ENCODE assay signal across 18 cellular contexts in the genomic region with DNA sequence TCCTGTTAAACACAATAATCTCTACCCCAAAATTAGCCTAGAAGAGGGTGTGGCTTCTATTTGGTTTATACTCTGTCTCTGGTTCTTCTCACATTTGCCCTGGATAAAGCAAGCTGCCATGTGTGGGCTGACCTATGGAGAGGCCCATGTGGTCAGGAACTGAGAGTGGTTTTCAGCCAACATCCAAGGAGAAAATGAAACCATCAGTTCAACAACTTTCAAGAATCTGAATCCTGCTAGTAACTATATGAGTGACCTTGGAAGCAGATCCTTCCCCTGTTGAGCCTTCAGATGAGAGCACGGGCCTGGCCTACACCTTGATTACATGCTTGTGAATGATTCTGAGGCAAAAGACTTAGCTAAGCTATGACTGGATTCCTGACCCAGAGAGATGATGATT. TPM values are rescaled to one million over a fixed set of nuclear protein-coding genes. Genes with fewer than 3 reads are reported as not detected.
A peak's percentile ranks its signal among the peaks of the same experiment; 100 is the strongest.
DNase-seq lines count a peak whose midpoint lies in the region; ATAC-seq, FAIRE-seq and TF ChIP-seq lines count a peak whose summit lies in the region.
"Had no signal": no experiment of that assay in that cellular context is flagged by ENCODE, and none has a peak within 500 bp of the region (broad histone marks: within the 10 kb centered on the region; RNA-seq: fewer than 3 reads in every experiment).

No MANE protein-coding gene starts in this region.

- H4K20me1 ChIP-seq in K562 (replicated peaks; ENCODE audit: control insufficient read depth, insufficient read depth, low read length) = no peaks in the 10 kb centered on the region
- H4K20me1 ChIP-seq: BLaER1 treated with 17β-estradiol and CSF1 and Interleukin-3, amounts not matched to agents 10 nM and 100 nM had no signal

- FAIRE-seq in K562 (lab: Jason Lieb, UNC) = peak; percentile 69
- FAIRE-seq: GM12878, GM18507, HepG2 had no signal

- H3K36me3 ChIP-seq in K562 (ENCODE audit: control insufficient read depth, insufficient read depth, low read length) (peaks cover 5% of the 10 kb centered on the region; the same call in 2 of the 3 replicates), ascending aorta (no peaks in the 10 kb centered on the region)
- H3K36me3 ChIP-seq: BLaER1 treated with 17β-estradiol and CSF1 and Interleukin-3, amounts not matched to agents 10 nM and 100 nM had no signal

- peaks cover 70% of the 10 kb centered on the region for H3K4me1 Mint-ChIP-seq in CD4-positive, alpha-beta T cell (ENCODE audit: low read depth)
- H3K4me1 Mint-ChIP-seq in natural killer cell treated with Interleukin-12 subunit alpha and Interleukin-12 subunit beta and Interleukin-15 and Interleukin-18, amount 100 ng/mL, for 72 hours (ENCODE audit: low read depth in 2 of 2) = peaks cover 49 to 61% of the 10 kb centered on the region in 2 donors
- H3K4me1 Mint-ChIP-seq in naive thymus-derived CD8-positive, alpha-beta T cell = peaks cover 19 to 61% (median 45%) of the 10 kb centered on the region in 4 donors

- no peaks in the 10 kb centered on the region for H3K9me1 ChIP-seq in K562 (ENCODE audit: control insufficient read depth, insufficient read depth, low read length)

- TF ChIP-seq EP300 in K562 (IDR thresholded peaks at IDR 0.05; ENCODE audit: low read length) = no peak

- TF ChIP-seq RAD21 in K562 (CRISPR knock-in tag; conservative IDR thresholded peaks at IDR 0.05 in 1 of 2, IDR thresholded peaks at IDR 0.05 in 1 of 2) = no peak

- CTCF ChIA-PET in CD4-positive, alpha-beta T cell (lab: Charles Lee) = interaction anchor here (0.8 kb wide), 1 partner anchor 11 kb away, joined by 4 read pairs; no protein-coding TSS in a partner anchor
- CTCF ChIA-PET in K562 (lab: Yijun Ruan, JAX; ENCODE audit: low intra/inter-chr PET ratio) = no interaction called here

- TF ChIP-seq CTCF in CD4-positive, alpha-beta T cell (IDR thresholded peaks at IDR 0.05) = no peak
- TF ChIP-seq CTCF in K562 (IDR thresholded peaks at IDR 0.05 in 2 of 3, conservative IDR thresholded peaks at IDR 0.05 in 1 of 3; ENCODE audit: insufficient read depth in 2 of 3, low read depth in 1 of 3, low read length in 3 of 3) (no peak), ascending aorta (IDR thresholded peaks at IDR 0.05) (no peak)

- no peak for TF ChIP-seq POLR2A in K562 (conservative IDR thresholded peaks at IDR 0.05)

- no peaks in the 10 kb centered on the region for H3K9me3 Mint-ChIP-seq in CD4-positive, alpha-beta T cell
- peaks cover 3% of the 10 kb centered on the region for H3K9me3 Mint-ChIP-seq in natural killer cell treated with Interleukin-12 subunit alpha and Interleukin-12 subunit beta and Interleukin-15 and Interleukin-18, amount 100 ng/mL, for 72 hours
- H3K9me3 Mint-ChIP-seq in naive thymus-derived CD8-positive, alpha-beta T cell = peaks cover 0 to 3% (median 0%) of the 10 kb centered on the region in 9 donors

- peak overlapping the region; percentile 80 for H2AFZ ChIP-seq in K562 (ENCODE audit: low read depth, low read length)

- DNase-seq in CD4-positive, alpha-beta T cell = no peak
- DNase-seq in MV-4-11 (lab: John Stamatoyannopoulos, UW) = peak; percentile 11
- DNase-seq in K562 (ENCODE audit: extremely low read depth in 1 of 4, low spot score in 3 of 4) = peak in 1 of 4 experiments; percentile 43
- no peak for DNase-seq in natural killer cell treated with Interleukin-12 subunit alpha and Interleukin-12 subunit beta and Interleukin-15 and Interleukin-18, amount 100 ng/mL, for 72 hours (ENCODE audit: low spot score)
- no peak for DNase-seq in naive thymus-derived CD8-positive, alpha-beta T cell
- DNase-seq in ascending aorta (ENCODE audit: low spot score in 2 of 2) = no peak
- no peak for DNase-seq in GDM1 (lab: John Stamatoyannopoulos, UW)
- DNase-seq: DMS53, H7, Karpas-422, NCI-H1417 treated with DMSO at 0.1 percent for 48 hours, NCI-H2029 treated with DMSO at 0.1 percent for 48 hours, NCI-H524, RPMI8226 had no signal

- POLR2A ChIA-PET in CD4-positive, alpha-beta T cell (lab: Charles Lee) = interaction anchor here (0.5 to 1.9 kb wide), 3 partner anchors 10 to 176 kb away, joined by 3 to 8 read pairs (median 3); a partner anchor contains a TSS
- POLR2A ChIA-PET in K562 (lab: Yijun Ruan, JAX) = interaction anchor here (0.5 to 1.1 kb wide), 5 partner anchors 9 to 41 kb away, joined by 3 to 4 read pairs (median 3); no protein-coding TSS in a partner anchor
- POLR2A ChIA-PET in naive thymus-derived CD8-positive, alpha-beta T cell (lab: Charles Lee) = interaction anchor here (1.1 kb wide), 1 partner anchor 10 kb away, joined by 3 read pairs; no protein-coding TSS in a partner anchor

- peak overlapping the region; percentile 50 for H3K27ac Mint-ChIP-seq in CD4-positive, alpha-beta T cell
- H3K27ac Mint-ChIP-seq in natural killer cell treated with Interleukin-12 subunit alpha and Interleukin-12 subunit beta and Interleukin-15 and Interleukin-18, amount 100 ng/mL, for 72 hours = peak overlapping the region; percentile 9 to 43
- H3K27ac Mint-ChIP-seq in naive thymus-derived CD8-positive, alpha-beta T cell = peak overlapping the region in 2 of 10 donors; percentile 46 to 81

- H3K4me1 ChIP-seq in K562 (replicated peaks in 1 of 2; ENCODE audit: control insufficient read depth in 2 of 2, insufficient read depth in 2 of 2, low read length in 2 of 2) (peaks cover 0 to 22% of the 10 kb centered on the region in 2 experiments; a peak in 2 of 5 replicates), ascending aorta (peaks cover 0 to 7% of the 10 kb centered on the region in 2 donors)
- H3K4me1 ChIP-seq: BLaER1 treated with 17β-estradiol and CSF1 and Interleukin-3, amounts not matched to agents 10 nM and 100 nM had no signal

- H3K9ac ChIP-seq in K562 (ENCODE audit: insufficient read depth in 1 of 2, low read depth in 2 of 2, low read length in 2 of 2) = no peak overlapping the region; a peak in 1 of 4 replicates
- H3K9ac ChIP-seq: BLaER1 treated with 17β-estradiol and CSF1 and Interleukin-3, amounts not matched to agents 10 nM and 100 nM had no signal

- H3K79me2 ChIP-seq in K562 (ENCODE audit: control insufficient read depth, insufficient read depth, low read length) = no peaks in the 10 kb centered on the region

- H3K4me2 ChIP-seq in K562 (ENCODE audit: insufficient read depth, low read length) = peak overlapping the region; percentile 17
- H3K4me2 ChIP-seq: BLaER1 treated with 17β-estradiol and CSF1 and Interleukin-3, amounts not matched to agents 10 nM and 100 nM had no signal

- H3K9me3 ChIP-seq in CD4-positive, alpha-beta T cell (ENCODE audit: control insufficient read depth, low read length) = no peaks in the 10 kb centered on the region
- peaks cover 22% of the 10 kb centered on the region for H3K9me3 ChIP-seq in K562 (replicated peaks; ENCODE audit: control insufficient read depth, insufficient read depth, low read depth, low read length)
- no peaks in the 10 kb centered on the region for H3K9me3 ChIP-seq in ascending aorta

- no TSS peak for BruUV-seq in K562 (replicated peaks; lab: Mats Ljungman, UMichigan)

- H3K4me3 ChIP-seq in K562 = no peak overlapping the region
- no peak overlapping the region for H3K4me3 ChIP-seq in ascending aorta
- H3K4me3 ChIP-seq: BLaER1 treated with 17β-estradiol and CSF1 and Interleukin-3, amounts not matched to agents 10 nM and 100 nM; GM12878 had no signal

- no peak overlapping the region for H3K27ac ChIP-seq in CD4-positive, alpha-beta T cell (ENCODE audit: low read depth, low read length)
- H3K27ac ChIP-seq in K562 (ENCODE audit: extremely low read depth, low read depth, low read length) = peak overlapping the region; percentile 75
- no peak overlapping the region for H3K27ac ChIP-seq in ascending aorta
- H3K27ac ChIP-seq: BLaER1 treated with 17β-estradiol and CSF1 and Interleukin-3, amounts not matched to agents 10 nM and 100 nM had no signal

- ATAC-seq in CD4-positive, alpha-beta T cell (ENCODE audit: poor library complexity) = no peak
- ATAC-seq in K562 = peak; percentile 64
- peak; percentile 25 to 51 for ATAC-seq in natural killer cell treated with Interleukin-12 subunit alpha and Interleukin-12 subunit beta and Interleukin-15 and Interleukin-18, amount 100 ng/mL, for 72 hours
- ATAC-seq in naive thymus-derived CD8-positive, alpha-beta T cell = no peak
- ATAC-seq: GM12878, HepG2 had no signal

- 60% methylated on average over 1 of the region's 1 CpG for WGBS in K562 (ENCODE audit: insufficient coverage, low coverage, missing lambda C conversion rate)

- in situ Hi-C loops in K562 (cut with MboI) = loop anchor here (25.0 kb wide), 1 partner anchor 543 kb away; no protein-coding TSS in a partner anchor

- H3K27me3 Mint-ChIP-seq in CD4-positive, alpha-beta T cell = no peaks in the 10 kb centered on the region
- no peaks in the 10 kb centered on the region for H3K27me3 Mint-ChIP-seq in natural killer cell treated with Interleukin-12 subunit alpha and Interleukin-12 subunit beta and Interleukin-15 and Interleukin-18, amount 100 ng/mL, for 72 hours
- no peaks in the 10 kb centered on the region for H3K27me3 Mint-ChIP-seq in naive thymus-derived CD8-positive, alpha-beta T cell

- intact Hi-C loops in CD4-positive, alpha-beta T cell (cut with DNase I, micrococcal nuclease) = no loop called here
- intact Hi-C loops in K562 (cut with micrococcal nuclease) = no loop called here
- intact Hi-C loops in ascending aorta (cut with DNase I) = no loop called here

- H3K27me3 ChIP-seq in CD4-positive, alpha-beta T cell (ENCODE audit: control insufficient read depth, insufficient read depth, low read length) = no peaks in the 10 kb centered on the region
- H3K27me3 ChIP-seq in K562 (ENCODE audit: control insufficient read depth in 2 of 2, insufficient read depth in 2 of 2, low read length in 2 of 2) = no peaks in the 10 kb centered on the region
- no peaks in the 10 kb centered on the region for H3K27me3 ChIP-seq in ascending aorta
- H3K27me3 ChIP-seq: BLaER1 treated with 17β-estradiol and CSF1 and Interleukin-3, amounts not matched to agents 10 nM and 100 nM had no signal

- no peaks in the 10 kb centered on the region for H3K36me3 Mint-ChIP-seq in CD4-positive, alpha-beta T cell (ENCODE audit: low read depth)
- peaks cover 7% of the 10 kb centered on the region for H3K36me3 Mint-ChIP-seq in natural killer cell treated with Interleukin-12 subunit alpha and Interleukin-12 subunit beta and Interleukin-15 and Interleukin-18, amount 100 ng/mL, for 72 hours
- H3K36me3 Mint-ChIP-seq in naive thymus-derived CD8-positive, alpha-beta T cell = no peaks in the 10 kb centered on the region

- no peak overlapping the region for H3K4me3 Mint-ChIP-seq in CD4-positive, alpha-beta T cell
- no peak overlapping the region for H3K4me3 Mint-ChIP-seq in natural killer cell treated with Interleukin-12 subunit alpha and Interleukin-12 subunit beta and Interleukin-15 and Interleukin-18, amount 100 ng/mL, for 72 hours
- no peak overlapping the region for H3K4me3 Mint-ChIP-seq in naive thymus-derived CD8-positive, alpha-beta T cell

RNA-seq across cellular contexts. Expression of a gene that starts 11.5 kb away (rescaled TPM):
- total RNA-seq in CD4-positive, alpha-beta T cell = 100 to 1,000 TPM in 1 of 2 experiments, 10 to 100 TPM in 1; 91.3 to 102 TPM
- total RNA-seq in K562 (2011; cell fraction: chromatin; rRNA removed; ENCODE audit: low replicate concordance) = 27.9 and 40.5 TPM in 2 replicates
- 35.9 and 38.8 TPM in 2 replicates for total RNA-seq in K562 (2011; cell fraction: nucleolus; rRNA removed)
- total RNA-seq in K562 (2011; cell fraction: nucleoplasm; rRNA removed) = 25.5 and 29.1 TPM in 2 replicates
- total RNA-seq in K562 (2014; rRNA removed) (27.5 and 30.9 TPM in 2 replicates), K562 (2014; rRNA removed; fragmentation: Illumina TruSeq; extraction: Trizol) (24.1 and 24.8 TPM in 2 replicates), K562 (2015; rRNA removed; fragmentation: Illumina TruSeq; extraction: Trizol) (19.8 and 19.9 TPM in 2 replicates), K562 (2021) (39.0 and 43.0 TPM in 2 replicates), ascending aorta (55.6 TPM)
- polyA plus RNA-seq in K562 (2011; rRNA removed) (22.1 and 28.6 TPM in 2 replicates), K562 (2014; fragmentation: Illumina TruSeq; extraction: Trizol) (22.5 and 26.3 TPM in 2 replicates), K562 (2014; fragmentation: Nextera tagmentation; extraction: Ambion mirVana) (10 to 100 TPM in 1 of 2 experiments, 1 to 10 TPM in 1; 9.0 to 12.2 TPM), K562 (2014; rRNA removed) (28.1 and 36.4 TPM in 2 replicates)
- polyA plus RNA-seq in K562 (2011; cell fraction: cytosol; rRNA removed) = 21.6 and 26.2 TPM in 2 replicates
- polyA plus RNA-seq in K562 (2011; cell fraction: nucleus; rRNA removed) = 58.7 and 62.0 TPM in 2 replicates
- 20.0 and 26.4 TPM in 2 replicates for polyA plus RNA-seq in K562 (2012)
- 25.6 and 33.0 TPM in 2 replicates for polyA minus RNA-seq in K562 (2011; rRNA and poly(A)+ RNA removed)
- 24.9 and 28.0 TPM in 2 replicates for polyA minus RNA-seq in K562 (2011; cell fraction: cytosol; rRNA and poly(A)+ RNA removed)
- 48.7 and 49.8 TPM in 2 replicates for polyA minus RNA-seq in K562 (2011; cell fraction: nucleus; rRNA and poly(A)+ RNA removed)
- total RNA-seq in natural killer cell treated with Interleukin-12 subunit alpha and Interleukin-12 subunit beta and Interleukin-15 and Interleukin-18, amount 100 ng/mL, for 72 hours = 10 to 100 TPM in 1 of 2 donors, 1 to 10 TPM in 1; 8.7 to 12.3 TPM
- 10 to 100 TPM; 77.0 to 85.1 TPM for total RNA-seq in naive thymus-derived CD8-positive, alpha-beta T cell
- polyA plus RNA-seq in naive thymus-derived CD8-positive, alpha-beta T cell = 10 to 100 TPM; 22.5 to 30.5 (median 27.4) TPM

Comparison
In these comparisons a context has a peak if more than half of its experiments do, and no peak if none do; other contexts are left out.
1. ATAC-seq: peak in K562 (single experiment) and natural killer cell treated with Interleukin-12 subunit alpha and Interleukin-12 subunit beta and Interleukin-15 and Interleukin-18, amount 100 ng/mL, for 72 hours (2 of 2); none in CD4-positive, alpha-beta T cell (single experiment) and naive thymus-derived CD8-positive, alpha-beta T cell (0 of 2).